Comparison of ENCODE assay signal across 16 cellular contexts in the genomic region with DNA sequence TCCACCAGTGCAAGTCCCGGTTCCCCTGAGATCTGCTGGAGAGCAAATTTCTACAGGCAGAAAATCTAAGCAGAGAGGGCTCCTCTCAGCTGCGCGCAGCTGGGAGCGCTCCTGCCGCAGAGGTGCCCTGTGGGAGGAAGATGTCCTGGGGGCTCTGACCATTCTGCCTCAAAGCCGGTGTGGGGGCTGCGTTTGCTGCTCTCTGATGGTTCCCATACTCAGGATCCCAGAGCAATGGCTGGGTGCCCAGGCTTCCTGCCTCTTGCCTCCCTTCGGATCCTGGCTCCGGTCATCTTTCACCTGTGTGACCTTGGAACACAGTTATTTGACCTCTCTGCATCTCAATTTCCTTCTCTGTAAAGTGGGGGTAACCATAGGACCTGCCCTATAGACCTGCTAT.
"Had no signal": no experiment of that assay in that cellular context is flagged by ENCODE, and none has a peak within 500 bp of the region (broad histone marks: within the 10 kb centered on the region; RNA-seq: fewer than 3 reads in every experiment).

No MANE protein-coding gene starts in this region.

- H3K36me3 Mint-ChIP-seq: mesothelial cell of epicardium, natural killer cell had no signal

- H3K9me3 Mint-ChIP-seq: mesothelial cell of epicardium, natural killer cell had no signal

- DNase-seq: central memory CD4-positive, alpha-beta T cell; effector memory CD4-positive, alpha-beta T cell; esophagus squamous epithelium; foreskin fibroblast; kidney; left cardiac atrium; natural killer cell; psoas muscle; sigmoid colon; stimulated activated CD4-positive, alpha-beta T cell treated with anti-CD3 and anti-CD28 coated beads, Interleukin-12 subunit alpha, Interleukin-12 subunit beta, amount 100 ng/mL, for 4 hours; stimulated activated naive CD4-positive, alpha-beta T cell treated with Interleukin-2 at 50 U/mL for 16 hours; trophoblast cell had no signal

- H3K4me3 ChIP-seq: esophagus squamous epithelium, gastroesophageal sphincter, psoas muscle, sigmoid colon, skin epidermis had no signal

- H3K27me3 ChIP-seq: esophagus squamous epithelium, sigmoid colon had no signal

- H3K4me1 Mint-ChIP-seq: mesothelial cell of epicardium, natural killer cell had no signal

- H3K27ac ChIP-seq: epithelial cell of prostate, esophagus squamous epithelium, gastroesophageal sphincter, psoas muscle, sigmoid colon, skin epidermis had no signal

- H3K4me1 ChIP-seq: esophagus squamous epithelium, gastroesophageal sphincter, psoas muscle, sigmoid colon had no signal

- H3K9me3 ChIP-seq: esophagus squamous epithelium, gastroesophageal sphincter, psoas muscle, sigmoid colon had no signal

- H3K36me3 ChIP-seq: esophagus squamous epithelium, gastroesophageal sphincter, sigmoid colon had no signal

- H3K4me3 Mint-ChIP-seq: mesothelial cell of epicardium, natural killer cell had no signal

- H3K27ac Mint-ChIP-seq: mesothelial cell of epicardium, natural killer cell had no signal

- ATAC-seq: gastroesophageal sphincter, left cardiac atrium, natural killer cell, psoas muscle had no signal
